Comparison of ENCODE assay signal across 8 cellular contexts in the genomic region with DNA sequence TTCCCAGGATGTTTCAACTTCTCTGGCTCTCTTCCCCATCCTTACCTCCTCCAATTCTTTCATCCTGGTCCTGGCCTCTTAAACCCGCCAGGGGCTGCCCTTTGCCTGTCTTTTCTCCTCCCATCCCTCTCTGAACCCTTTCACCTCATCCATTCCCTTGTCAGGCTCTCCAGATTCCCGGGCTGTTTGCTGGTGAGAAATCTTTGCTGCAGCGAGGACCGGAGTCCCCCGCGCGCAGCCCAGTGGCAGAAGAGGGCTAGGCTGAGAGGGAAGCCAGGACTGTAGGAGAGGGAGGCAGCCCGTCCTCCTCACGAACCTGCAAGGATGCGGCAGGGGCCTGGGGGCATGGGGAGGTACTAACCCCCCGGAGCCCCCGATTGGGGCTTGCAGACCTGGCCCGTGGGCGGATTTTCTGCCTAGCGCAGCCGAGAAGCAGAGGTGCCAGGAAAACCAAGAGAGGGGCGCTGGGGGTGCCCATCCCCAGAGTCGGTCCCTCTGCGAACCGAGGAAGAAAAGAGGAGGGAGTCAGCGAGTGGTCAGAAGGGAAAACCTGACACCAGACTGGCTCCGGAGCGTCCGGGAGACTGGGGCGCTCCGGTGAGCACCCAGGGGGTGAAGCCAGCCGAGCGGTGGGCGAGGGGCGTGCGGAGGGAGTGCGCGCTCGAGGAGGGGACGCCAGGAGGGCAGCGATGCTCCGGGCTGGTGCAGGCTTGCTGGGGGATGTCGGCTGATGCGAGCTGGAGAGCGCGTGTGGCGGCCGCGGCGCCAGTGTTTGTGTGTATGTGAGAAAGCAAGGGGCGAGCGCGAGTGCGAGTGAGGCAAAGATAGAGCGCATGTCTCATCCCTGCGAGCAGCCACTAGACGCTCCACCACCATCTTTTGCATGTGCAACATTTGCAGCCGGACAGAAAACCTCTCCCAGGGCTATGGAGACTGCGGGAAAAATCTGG. TPM values are rescaled to one million over a fixed set of nuclear protein-coding genes. Genes with fewer than 3 reads are reported as not detected.
A peak's percentile ranks its signal among the peaks of the same experiment; 100 is the strongest.
DNase-seq lines count a peak whose midpoint lies in the region; ATAC-seq and TF ChIP-seq lines count a peak whose summit lies in the region.

A gene (plus strand): TSS at position 242 of the 950 bp plus-strand sequence. CDS start 925 bp downstream, outside the sequence.

- H3K27me3 Mint-ChIP-seq in progenitor cell of endocrine pancreas = peaks cover 62% of the 10 kb centered on the region

- H3K9me3 Mint-ChIP-seq in progenitor cell of endocrine pancreas (ENCODE audit: low read depth) = no peaks in the 10 kb centered on the region

- intact Hi-C loops in left ventricle myocardium superior (cut with micrococcal nuclease) = no loop called here

- ATAC-seq in left ventricle myocardium superior (peak; percentile 40), HG02610 (IDR thresholded peaks at IDR 0.05; ENCODE audit: unreplicated experiment) (no peak)

- peak within 1 kb of the TSS; percentile 73 for H3K4me3 Mint-ChIP-seq in progenitor cell of endocrine pancreas (ENCODE audit: low read depth)

- peak; percentile 79 for DNase-seq in COR-L47 (lab: John Stamatoyannopoulos, UW)
- peak; percentile 55 to 93 (median 89) for DNase-seq in NCI-H1417 (lab: John Stamatoyannopoulos, UW)
- DNase-seq in anterior cingulate cortex (lab: John Stamatoyannopoulos, UW) = peak in 56 of 58 donors; percentile 36 to 88 (median 70)
- peak; percentile 35 for DNase-seq in left ventricle myocardium superior
- DNase-seq in progenitor cell of endocrine pancreas (ENCODE audit: low spot score, unreplicated experiment) = peak; percentile 24
- DNase-seq in NOMO-1 (lab: John Stamatoyannopoulos, UW; ENCODE audit: unreplicated experiment in 2 of 2) = no peak
- no peak for DNase-seq in activated gamma-delta T cell (lab: John Stamatoyannopoulos, UW)

- H3K4me1 Mint-ChIP-seq in progenitor cell of endocrine pancreas (ENCODE audit: low read depth) = peaks cover 18% of the 10 kb centered on the region

- no peaks in the 10 kb centered on the region for H3K36me3 Mint-ChIP-seq in progenitor cell of endocrine pancreas (ENCODE audit: insufficient read depth)

- no peak for TF ChIP-seq CTCF in progenitor cell of endocrine pancreas (IDR thresholded peaks at IDR 0.05; ENCODE audit: unreplicated experiment)

- peak within 1 kb of the TSS; percentile 68 for H3K27ac Mint-ChIP-seq in progenitor cell of endocrine pancreas

RNA-seq across cellular contexts. Expression of the gene that starts here (rescaled TPM):
- total RNA-seq in left ventricle myocardium superior (not detected), progenitor cell of endocrine pancreas (1.3 and 1.8 TPM in 2 replicates)

Comparison
In these comparisons a context has a peak if more than half of its experiments do, and no peak if none do; other contexts are left out.
1. Peak in DNase-seq and ATAC-seq in left ventricle myocardium superior; RNA of the gene not detected or under 1 TPM.
2. DNase-seq: peak in COR-L47 (single experiment), NCI-H1417 (3 of 3), anterior cingulate cortex (56 of 58) and progenitor cell of endocrine pancreas (single experiment); none in NOMO-1 (0 of 2) and activated gamma-delta T cell (single experiment).